In genomic region chr2:134717706-134718094, GRCh38 we compare ENCODE assay signal across 10 cellular contexts. TPM values are rescaled to one million over a fixed set of nuclear protein-coding genes. Genes with fewer than 3 reads are reported as not detected.
DNase-seq lines count a peak whose midpoint lies in the region; ATAC-seq, FAIRE-seq and TF ChIP-seq lines count a peak whose summit lies in the region.
"Had no signal": no experiment of that assay in that cellular context is flagged by ENCODE, and none has a peak within 500 bp of the region (broad histone marks: within the 10 kb centered on the region; RNA-seq: fewer than 3 reads in every experiment).

No MANE protein-coding gene starts in this region.

- intact Hi-C loops in left ventricle myocardium inferior (cut with micrococcal nuclease), result no loop called here
- intact Hi-C loops in left cardiac atrium (cut with DNase I), result no loop called here
- intact Hi-C loops in GM12878 (cut with micrococcal nuclease; ENCODE audit: unreplicated experiment), result no loop called here

- TF ChIP-seq CTCF in left ventricle myocardium inferior (IDR thresholded peaks at IDR 0.05; ENCODE audit: borderline replicate concordance) (no peak), GM12878 (IDR thresholded peaks at IDR 0.05 in 2 of 3, conservative IDR thresholded peaks at IDR 0.05 in 1 of 3; ENCODE audit: control insufficient read depth in 2 of 3, extremely low read depth in 1 of 3, insufficient read depth in 1 of 3, low read depth in 3 of 3, low read length in 3 of 3) (no peak), upper lobe of left lung (IDR thresholded peaks at IDR 0.05) (no peak)

- no peak overlapping the region for H2BK5ac ChIP-seq in mesenchymal stem cell (ENCODE audit: low read depth, low read length, poor library complexity, severe bottlenecking)

- no peak overlapping the region for H2BK15ac ChIP-seq in mesenchymal stem cell (ENCODE audit: low read depth, poor library complexity, severe bottlenecking)

- H3K27me3 ChIP-seq in left ventricle myocardium inferior (ENCODE audit: low read depth) (peaks cover 97% of the 10 kb centered on the region), GM12878 (replicated peaks in 1 of 2; ENCODE audit: control insufficient read depth in 2 of 2, insufficient read depth in 2 of 2, low read length in 1 of 2) (peaks cover 5 to 29% of the 10 kb centered on the region in 2 experiments; a peak in 3 of 4 replicates), mesenchymal stem cell (ENCODE audit: control insufficient read depth in 1 of 2, insufficient read depth in 1 of 2, low read length in 2 of 2) (peaks cover 0 to 92% of the 10 kb centered on the region in 2 experiments), upper lobe of left lung (peaks cover 0 to 21% (median 9%) of the 10 kb centered on the region in 4 donors)

- no peak overlapping the region for H3K23ac ChIP-seq in mesenchymal stem cell (ENCODE audit: low read length in 2 of 2)

- no peak overlapping the region for H2AFZ ChIP-seq in GM12878 (ENCODE audit: control insufficient read depth, low read depth, low read length)
- no peak overlapping the region for H2AFZ ChIP-seq in mesenchymal stem cell (ENCODE audit: low read depth, low read length)

- H3K79me1 ChIP-seq in mesenchymal stem cell (replicated peaks; ENCODE audit: low read length, poor library complexity, severe bottlenecking), result peaks cover 16% of the 10 kb centered on the region

- RAD21 ChIA-PET in GM12878 (lab: Charles Lee; ENCODE audit: unreplicated experiment), result no interaction called here

- CTCF ChIA-PET in GM12878 (lab: Yijun Ruan, JAX), result no interaction called here

- no peak overlapping the region for H3K14ac ChIP-seq in mesenchymal stem cell (ENCODE audit: low read length in 2 of 2)

- ATAC-seq in left cardiac atrium, result no peak
- no peak for ATAC-seq in GM12878
- no peak for ATAC-seq in upper lobe of left lung (ENCODE audit: low FRiP score in 2 of 2)
- ATAC-seq in GM18907 (IDR thresholded peaks at IDR 0.05; ENCODE audit: unreplicated experiment), result no peak
- ATAC-seq in HG03025 (IDR thresholded peaks at IDR 0.05; ENCODE audit: low FRiP score, unreplicated experiment), result no peak

- FAIRE-seq in GM12878 (lab: Jason Lieb, UNC), result no peak
- FAIRE-seq: endometrium had no signal

- BruUV-seq in GM12878 (replicated peaks; lab: Mats Ljungman, UMichigan), result no TSS peak

- no peak for TF ChIP-seq RAD21 in GM12878 (IDR thresholded peaks at IDR 0.05; ENCODE audit: insufficient read depth, low read depth, low read length)

- H3K4me1 ChIP-seq in left ventricle myocardium inferior, result peaks cover 18% of the 10 kb centered on the region
- no peaks in the 10 kb centered on the region; the same call in 1 of the 2 replicates for H3K4me1 ChIP-seq in GM12878 (ENCODE audit: control insufficient read depth, insufficient read depth, low read length)
- peaks cover 18% of the 10 kb centered on the region for H3K4me1 ChIP-seq in mesenchymal stem cell (ENCODE audit: control insufficient read depth, insufficient read depth, low read depth, low read length)
- peaks cover 9 to 27% (median 16%) of the 10 kb centered on the region in 4 donors for H3K4me1 ChIP-seq in upper lobe of left lung

- no peaks in the 10 kb centered on the region for H3K79me2 ChIP-seq in GM12878 (ENCODE audit: control insufficient read depth, insufficient read depth, low read length)

- no peaks in the 10 kb centered on the region for H3K36me3 ChIP-seq in left ventricle myocardium inferior
- H3K36me3 ChIP-seq in GM12878 (ENCODE audit: control insufficient read depth in 2 of 2, insufficient read depth in 2 of 2, low read length in 1 of 2), result no peaks in the 10 kb centered on the region
- H3K36me3 ChIP-seq in mesenchymal stem cell (ENCODE audit: control insufficient read depth in 1 of 2, insufficient read depth in 2 of 2, low read depth in 1 of 2, low read length in 2 of 2), result no peaks in the 10 kb centered on the region
- no peaks in the 10 kb centered on the region for H3K36me3 ChIP-seq in upper lobe of left lung

- H2BK12ac ChIP-seq in mesenchymal stem cell (ENCODE audit: low read length in 2 of 2), result no peak overlapping the region

- H3K27ac ChIP-seq in left ventricle myocardium inferior (replicated peaks) (no peak overlapping the region), GM12878 (ENCODE audit: control insufficient read depth, insufficient read depth) (no peak overlapping the region), mesenchymal stem cell (ENCODE audit: low read length, poor library complexity, severe bottlenecking) (no peak overlapping the region), upper lobe of left lung (peak overlapping the region in 3 of 4 donors; percentile 19 to 77 (median 70))

- H3K4ac ChIP-seq in mesenchymal stem cell (ENCODE audit: low read depth in 1 of 2, low read length in 2 of 2), result no peak overlapping the region

- SMC1A ChIA-PET in GM12878 (lab: Charles Lee; ENCODE audit: uncharacterized antibody, unreplicated experiment), result no interaction called here

- no peak overlapping the region for H3K18ac ChIP-seq in mesenchymal stem cell (ENCODE audit: low read depth in 1 of 2, low read length in 2 of 2)

- no peak for TF ChIP-seq EP300 in GM12878 (IDR thresholded peaks at IDR 0.05; ENCODE audit: borderline replicate concordance in 1 of 2, control insufficient read depth in 1 of 2, low read depth in 2 of 2, low read length in 2 of 2)
- no peak for TF ChIP-seq EP300 in upper lobe of left lung (IDR thresholded peaks at IDR 0.05)

- DNase-seq in left ventricle myocardium inferior, result no peak
- DNase-seq in left cardiac atrium, result no peak
- DNase-seq in GM12878 (ENCODE audit: low read depth, low spot score), result no peak
- DNase-seq in mesenchymal stem cell, result no peak
- no peak for DNase-seq in upper lobe of left lung
- no peak for DNase-seq in DMS114 treated with DMSO at 0.1 percent for 48 hours (lab: John Stamatoyannopoulos, UW; ENCODE audit: unreplicated experiment)
- DNase-seq: Kasumi-1 had no signal

- no peak overlapping the region for H2AK5ac ChIP-seq in mesenchymal stem cell (ENCODE audit: low read length, severe bottlenecking)

- H2BK120ac ChIP-seq in mesenchymal stem cell (ENCODE audit: low read depth, low read length), result no peak overlapping the region

- TF ChIP-seq POLR2A in GM12878 (IDR thresholded peaks at IDR 0.05; ENCODE audit: low read depth, low read length) (no peak), upper lobe of left lung (IDR thresholded peaks at IDR 0.05) (no peak)

- in situ Hi-C loops in GM12878 (cut with MboI), result no loop called here

- H3K4me3 ChIP-seq in left ventricle myocardium inferior (peak overlapping the region; percentile 67), GM12878 (no peak overlapping the region), mesenchymal stem cell (ENCODE audit: insufficient read depth in 1 of 2, low read depth in 1 of 2, low read length in 2 of 2) (peak overlapping the region in 1 of 2 experiments; percentile 80), upper lobe of left lung (peak overlapping the region in 3 of 4 donors; percentile 54 to 63 (median 61))

- WGBS in GM12878 (ENCODE audit: insufficient coverage, insufficient replicate concordance, low lambda C conversion rate, missing lambda C conversion rate), result 58% methylated on average over 13 of the region's 17 CpGs
- 3% methylated on average over 16 of the region's 17 CpGs for WGBS in mesenchymal stem cell
- WGBS in upper lobe of left lung, 2 donors, result 9 to 12% methylated on average over 14 to 17 of the region's 17 CpGs

- POLR2A ChIA-PET in GM12878 (lab: Charles Lee), result no interaction called here

- H3K9ac ChIP-seq in GM12878 (ENCODE audit: control insufficient read depth, insufficient read depth, low read length) (no peak overlapping the region), mesenchymal stem cell (ENCODE audit: low read length) (no peak overlapping the region)

- H4K8ac ChIP-seq in mesenchymal stem cell (ENCODE audit: low read length), result no peak overlapping the region

- H3K9me3 ChIP-seq in left ventricle myocardium inferior (replicated peaks), result no peaks in the 10 kb centered on the region
- H3K9me3 ChIP-seq in GM12878 (replicated peaks; ENCODE audit: control insufficient read depth, insufficient read depth, low read length), result no peaks in the 10 kb centered on the region
- no peaks in the 10 kb centered on the region for H3K9me3 ChIP-seq in mesenchymal stem cell (ENCODE audit: control insufficient read depth, low read length)
- H3K9me3 ChIP-seq in upper lobe of left lung, result no peaks in the 10 kb centered on the region

- H3K4me2 ChIP-seq in GM12878 (ENCODE audit: control insufficient read depth, insufficient read depth), result no peak overlapping the region
- H3K4me2 ChIP-seq in mesenchymal stem cell (ENCODE audit: low read length, poor library complexity, severe bottlenecking), result peak overlapping the region; percentile 85

- H4K91ac ChIP-seq in mesenchymal stem cell (ENCODE audit: low read length), result no peak overlapping the region

- no peaks in the 10 kb centered on the region for H4K20me1 ChIP-seq in GM12878 (ENCODE audit: control insufficient read depth, insufficient read depth)

TF ChIP-seq in GM12878, 131 proteins besides CTCF, POLR2A, EP300 and RAD21 (continues in another document):
- TF ChIP-seq IKZF1 (conservative IDR thresholded peaks at IDR 0.05) (no peak), LARP7 (IDR thresholded peaks at IDR 0.05) (no peak), JUND (IDR thresholded peaks at IDR 0.05; ENCODE audit: low read depth, low read length) (no peak), ATF7 (IDR thresholded peaks at IDR 0.05; ENCODE audit: low read depth) (no peak)

RNA-seq across cellular contexts. Expression of gene TMEM163, which starts 1.1 kb away (rescaled TPM):
- total RNA-seq in left ventricle myocardium inferior (0.22 TPM), left cardiac atrium (10 to 100 TPM in 1 of 2 donors, 1 to 10 TPM in 1; 3.5 to 11.6 TPM), GM12878 (2014; rRNA removed) (0.05 and 0.11 TPM in 2 replicates), GM12878 (2014; rRNA removed; fragmentation: Illumina TruSeq; extraction: Trizol) (0.05 TPM in 1 of 2 replicates, not detected in the other), GM12878 (2021) (not detected in 2 replicates), upper lobe of left lung (10 to 100 TPM; 19.3 to 71.6 (median 26.7) TPM)
- 4.9 and 6.1 TPM in 2 replicates for total RNA-seq in GM12878 (2013; cell fraction: nucleolus; rRNA removed)
- 0.43 TPM for polyA plus RNA-seq in GM12878 (2011; ENCODE audit: low read depth)
- polyA plus RNA-seq in GM12878 (2011; rRNA removed) (0.07 TPM in 2 replicates), GM12878 (2014; fragmentation: Illumina TruSeq; extraction: Trizol) (0.06 TPM in 1 of 2 replicates, not detected in the other), GM12878 (2014; fragmentation: Nextera tagmentation; extraction: Ambion mirVana) (under 1 TPM; 0.05 to 0.06 TPM), GM12878 (2014; rRNA removed) (not detected in 2 replicates), GM12878 (2016; fragmentation: Nextera tagmentation; extraction: Ambion mirVana) (under 1 TPM in 1 of 2 experiments, not detected in 1; 0.10 TPM)
- 0.10 TPM in 1 of 2 replicates, not detected in the other for polyA plus RNA-seq in GM12878 (2011; cell fraction: cytosol; rRNA removed)
- 0.06 TPM in 1 of 2 replicates, not detected in the other for polyA plus RNA-seq in GM12878 (2011; cell fraction: nucleus; rRNA removed)
- polyA plus RNA-seq in GM12878 (2012), result 0.69 and 0.94 TPM in 2 replicates
- polyA minus RNA-seq in GM12878 (2011; rRNA and poly(A)+ RNA removed), result 0.15 TPM in 1 of 2 replicates, not detected in the other
- polyA minus RNA-seq in GM12878 (2011; cell fraction: cytosol; rRNA and poly(A)+ RNA removed), result not detected in 2 replicates
- polyA minus RNA-seq in GM12878 (2011; cell fraction: nucleus; rRNA and poly(A)+ RNA removed), result not detected in 2 replicates
- polyA plus RNA-seq in mesenchymal stem cell (2013, experiment 1 of 2), result 0.07 TPM
- 0.05 TPM for polyA plus RNA-seq in mesenchymal stem cell (2013, experiment 2 of 2)

Comparison
In these comparisons a context has a peak if more than half of its experiments do, and no peak if none do; other contexts are left out.
1. H3K27ac ChIP-seq: peak in upper lobe of left lung (3 of 4); none in left ventricle myocardium inferior (single experiment), GM12878 (single experiment) and mesenchymal stem cell (single experiment).